1 cellular context compared by ENCODE assay signal in the genomic region with DNA sequence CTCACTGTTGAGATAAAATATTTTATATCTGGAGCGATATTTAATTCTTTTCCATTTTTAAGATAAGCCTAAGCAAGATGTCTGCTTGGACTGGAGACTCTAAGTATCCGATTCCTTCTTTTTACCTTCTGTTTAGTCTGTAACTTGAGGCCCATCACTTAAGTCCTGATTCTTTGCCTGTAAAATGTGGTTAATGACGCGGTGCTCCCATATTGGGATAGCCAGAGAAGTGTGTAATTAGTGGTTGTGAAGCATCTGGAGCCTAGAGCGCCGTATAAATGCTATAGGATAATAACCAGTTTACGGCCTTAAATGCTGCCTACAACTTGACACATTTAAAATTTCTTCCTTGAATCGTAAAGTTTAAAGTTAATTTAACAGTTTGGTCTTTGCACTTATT.
TF ChIP-seq lines count a peak whose summit lies in the region.

No MANE protein-coding gene starts in this region.

TF ChIP-seq in HepG2, 621 proteins besides CTCF, POLR2A, EP300 and RAD21 (continued from another document):
- TF ChIP-seq, protein P1, sequence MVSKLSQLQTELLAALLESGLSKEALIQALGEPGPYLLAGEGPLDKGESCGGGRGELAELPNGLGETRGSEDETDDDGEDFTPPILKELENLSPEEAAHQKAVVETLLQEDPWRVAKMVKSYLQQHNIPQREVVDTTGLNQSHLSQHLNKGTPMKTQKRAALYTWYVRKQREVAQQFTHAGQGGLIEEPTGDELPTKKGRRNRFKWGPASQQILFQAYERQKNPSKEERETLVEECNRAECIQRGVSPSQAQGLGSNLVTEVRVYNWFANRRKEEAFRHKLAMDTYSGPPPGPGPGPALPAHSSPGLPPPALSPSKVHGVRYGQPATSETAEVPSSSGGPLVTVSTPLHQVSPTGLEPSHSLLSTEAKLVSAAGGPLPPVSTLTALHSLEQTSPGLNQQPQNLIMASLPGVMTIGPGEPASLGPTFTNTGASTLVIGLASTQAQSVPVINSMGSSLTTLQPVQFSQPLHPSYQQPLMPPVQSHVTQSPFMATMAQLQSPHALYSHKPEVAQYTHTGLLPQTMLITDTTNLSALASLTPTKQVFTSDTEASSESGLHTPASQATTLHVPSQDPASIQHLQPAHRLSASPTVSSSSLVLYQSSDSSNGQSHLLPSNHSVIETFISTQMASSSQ (IDR thresholded peaks at IDR 0.05; ENCODE audit: low read depth) = no peak
- TF ChIP-seq, protein P1 (CRISPR knock-in tag; IDR thresholded peaks at IDR 0.05; ENCODE audit: borderline replicate concordance) = no peak
- TF ChIP-seq KAT7 (CRISPR knock-in tag; IDR thresholded peaks at IDR 0.05; ENCODE audit: borderline replicate concordance) (no peak), NFE2L2 (IDR thresholded peaks at IDR 0.05; ENCODE audit: low read length) (no peak)
